ENCODE assay signal across 21 cellular contexts in the genomic region with DNA sequence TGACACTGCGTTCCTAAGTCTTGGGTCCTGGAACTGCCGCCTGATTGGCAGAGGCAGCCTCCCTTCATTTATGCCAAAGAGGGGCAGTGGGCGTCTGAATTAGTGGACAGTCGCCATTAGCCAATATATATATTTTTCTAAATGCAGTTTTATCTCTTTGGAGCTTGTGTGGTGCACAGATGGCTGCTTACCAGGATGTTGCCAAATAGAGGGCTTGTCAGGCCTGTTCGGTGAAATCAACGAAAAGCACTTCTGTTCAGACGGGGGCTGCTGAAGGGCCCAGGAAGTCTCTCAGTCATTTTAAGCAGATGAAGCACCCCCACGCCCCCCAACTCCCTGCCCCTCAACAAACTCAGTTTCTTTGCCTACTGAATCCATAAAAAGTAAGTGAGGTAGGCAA.
"Had no signal": no experiment of that assay in that cellular context is flagged by ENCODE, and none has a peak within 500 bp of the region (broad histone marks: within the 10 kb centered on the region; RNA-seq: fewer than 3 reads in every experiment).

No MANE protein-coding gene starts in this region.

- DNase-seq: activated CD4-positive, alpha-beta memory T cell treated with anti-CD3 and anti-CD28 coated beads, Interleukin-2, amount 10 ng/mL, durations not matched to agents 7 days and 5 days; activated CD4-positive, alpha-beta T cell treated with anti-CD3 and anti-CD28 coated beads, Interleukin-2, amount 10 ng/mL, durations not matched to agents 24 days and 14 days; activated effector memory CD4-positive, alpha-beta T cell treated with Interleukin-2 at 50 U/mL for 16 hours; activated naive CD4-positive, alpha-beta T cell treated with anti-CD3 and anti-CD28 coated beads for 36 hours; activated naive CD8-positive, alpha-beta T cell treated with anti-CD3 and anti-CD28 coated beads, Interleukin-2, amount 10 ng/mL, durations not matched to agents 7 days and 5 days; activated T-cell treated with anti-CD3 and anti-CD28 coated beads, Interleukin-2, amount 50 U/mL, for 72 hours; amniotic stem cell; effector CD4-positive, alpha-beta T cell; immature natural killer cell; naive thymus-derived CD4-positive, alpha-beta T cell; ovary; right lobe of liver; stimulated activated CD4-positive, alpha-beta T cell treated with anti-CD3 and anti-CD28 coated beads, Interleukin-1b, Interleukin-23, amount 100 ng/mL, for 48 hours; T1000; tibial artery had no signal

- H3K36me3 Mint-ChIP-seq: activated naive CD8-positive, alpha-beta T cell treated with anti-CD3 and anti-CD28 coated beads, Interleukin-2, amount 10 ng/mL, durations not matched to agents 7 days and 5 days had no signal

- H3K27ac Mint-ChIP-seq: activated CD4-positive, alpha-beta memory T cell treated with anti-CD3 and anti-CD28 coated beads, Interleukin-2, amount 10 ng/mL, durations not matched to agents 7 days and 5 days; activated CD4-positive, alpha-beta T cell treated with anti-CD3 and anti-CD28 coated beads, Interleukin-2, amount 10 ng/mL, durations not matched to agents 24 days and 14 days; activated naive CD4-positive, alpha-beta T cell treated with anti-CD3 and anti-CD28 coated beads for 36 hours; activated naive CD8-positive, alpha-beta T cell treated with anti-CD3 and anti-CD28 coated beads, Interleukin-2, amount 10 ng/mL, durations not matched to agents 7 days and 5 days; activated T-cell treated with anti-CD3 and anti-CD28 coated beads, Interleukin-2, amount 50 U/mL, for 72 hours; dendritic cell treated with granulocyte-macrophage colony-stimulating factor and Interleukin-4, amounts not matched to agents 40 ng/mL and 50 ng/mL, for 4 days; naive thymus-derived CD4-positive, alpha-beta T cell; stimulated activated naive CD8-positive, alpha-beta T cell treated with anti-CD3 and anti-CD28 coated beads, Interleukin-15, Interleukin-2, amounts not matched to agents 100 ng/mL and 50 ng/mL, for 24 hours; T-helper 1 cell treated with Interleukin-12 subunit alpha and Interleukin-12 subunit beta and Interleukin-4 antibody, amounts not matched to agents 30 μg/mL and 1 μg/mL, for 36 hours had no signal

- H3K4me3 Mint-ChIP-seq: activated CD4-positive, alpha-beta memory T cell treated with anti-CD3 and anti-CD28 coated beads, Interleukin-2, amount 10 ng/mL, durations not matched to agents 7 days and 5 days; activated CD4-positive, alpha-beta T cell treated with anti-CD3 and anti-CD28 coated beads, Interleukin-2, amount 10 ng/mL, durations not matched to agents 24 days and 14 days; activated naive CD4-positive, alpha-beta T cell treated with anti-CD3 and anti-CD28 coated beads for 36 hours; activated naive CD8-positive, alpha-beta T cell treated with anti-CD3 and anti-CD28 coated beads, Interleukin-2, amount 10 ng/mL, durations not matched to agents 7 days and 5 days; activated T-cell treated with anti-CD3 and anti-CD28 coated beads, Interleukin-2, amount 50 U/mL, for 72 hours; dendritic cell treated with granulocyte-macrophage colony-stimulating factor and Interleukin-4, amounts not matched to agents 40 ng/mL and 50 ng/mL, for 4 days; immature natural killer cell; naive thymus-derived CD4-positive, alpha-beta T cell; stimulated activated naive CD8-positive, alpha-beta T cell treated with anti-CD3 and anti-CD28 coated beads, Interleukin-15, Interleukin-2, amounts not matched to agents 100 ng/mL and 50 ng/mL, for 24 hours; T-helper 1 cell treated with Interleukin-12 subunit alpha and Interleukin-12 subunit beta and Interleukin-4 antibody, amounts not matched to agents 30 μg/mL and 1 μg/mL, for 36 hours had no signal

- H3K9me3 Mint-ChIP-seq: activated CD4-positive, alpha-beta memory T cell treated with anti-CD3 and anti-CD28 coated beads, Interleukin-2, amount 10 ng/mL, durations not matched to agents 7 days and 5 days; activated CD4-positive, alpha-beta T cell treated with anti-CD3 and anti-CD28 coated beads, Interleukin-2, amount 10 ng/mL, durations not matched to agents 24 days and 14 days; activated naive CD4-positive, alpha-beta T cell treated with anti-CD3 and anti-CD28 coated beads for 36 hours; activated naive CD8-positive, alpha-beta T cell treated with anti-CD3 and anti-CD28 coated beads, Interleukin-2, amount 10 ng/mL, durations not matched to agents 7 days and 5 days; activated T-cell treated with anti-CD3 and anti-CD28 coated beads, Interleukin-2, amount 50 U/mL, for 72 hours; dendritic cell treated with granulocyte-macrophage colony-stimulating factor and Interleukin-4, amounts not matched to agents 40 ng/mL and 50 ng/mL, for 4 days; immature natural killer cell; naive thymus-derived CD4-positive, alpha-beta T cell; stimulated activated naive CD8-positive, alpha-beta T cell treated with anti-CD3 and anti-CD28 coated beads, Interleukin-15, Interleukin-2, amounts not matched to agents 100 ng/mL and 50 ng/mL, for 24 hours; T-helper 1 cell treated with Interleukin-12 subunit alpha and Interleukin-12 subunit beta and Interleukin-4 antibody, amounts not matched to agents 30 μg/mL and 1 μg/mL, for 36 hours had no signal

- H3K4me1 Mint-ChIP-seq: activated CD4-positive, alpha-beta memory T cell treated with anti-CD3 and anti-CD28 coated beads, Interleukin-2, amount 10 ng/mL, durations not matched to agents 7 days and 5 days; activated CD4-positive, alpha-beta T cell treated with anti-CD3 and anti-CD28 coated beads, Interleukin-2, amount 10 ng/mL, durations not matched to agents 24 days and 14 days; activated naive CD8-positive, alpha-beta T cell treated with anti-CD3 and anti-CD28 coated beads, Interleukin-2, amount 10 ng/mL, durations not matched to agents 7 days and 5 days had no signal

- H3K27me3 Mint-ChIP-seq: activated CD4-positive, alpha-beta memory T cell treated with anti-CD3 and anti-CD28 coated beads, Interleukin-2, amount 10 ng/mL, durations not matched to agents 7 days and 5 days; dendritic cell treated with granulocyte-macrophage colony-stimulating factor and Interleukin-4, amounts not matched to agents 40 ng/mL and 50 ng/mL, for 4 days had no signal

- H3K4me3 ChIP-seq: lung, ovary, right lobe of liver, skin epidermis, tibial artery had no signal

- H3K4me1 ChIP-seq: right lobe of liver, tibial artery had no signal

- H3K36me3 ChIP-seq: ovary, right lobe of liver, tibial artery had no signal

- H3K27ac ChIP-seq: neutrophil, ovary, right lobe of liver, skin epidermis, tibial artery had no signal

- H3K27me3 ChIP-seq: neutrophil, ovary, right lobe of liver, tibial artery had no signal

- H3K9me3 ChIP-seq: neutrophil, ovary, right lobe of liver, tibial artery had no signal
